Comparison of ENCODE assay signal across 35 cellular contexts in the genomic region with DNA sequence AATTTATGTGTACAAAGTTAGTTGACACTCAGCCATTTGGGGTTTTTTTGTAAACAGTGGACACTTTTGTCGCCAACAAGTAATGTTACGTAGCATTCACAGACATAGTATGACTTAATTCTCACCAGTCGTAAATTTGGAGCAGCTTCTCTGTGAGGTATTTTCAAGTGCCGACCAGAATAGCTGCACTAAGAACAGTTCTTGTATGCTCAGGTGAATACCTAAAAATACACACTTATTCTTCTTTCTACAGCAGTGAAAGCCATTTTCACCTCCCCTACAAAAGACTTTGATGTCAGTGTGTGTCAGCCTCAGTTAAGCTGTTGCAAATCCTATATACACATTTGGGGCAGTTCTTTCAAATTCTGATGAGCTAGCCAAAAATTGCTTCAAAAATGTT.
"Had no signal": no experiment of that assay in that cellular context is flagged by ENCODE, and none has a peak within 500 bp of the region (broad histone marks: within the 10 kb centered on the region; RNA-seq: fewer than 3 reads in every experiment).

No MANE protein-coding gene starts in this region.

- ATAC-seq: activated T-cell treated with anti-CD3 and anti-CD28 coated beads, Interleukin-2, amount 50 U/mL, for 4 hours; body of pancreas; PC-3 had no signal

- H3K4me1 ChIP-seq: ascending aorta, body of pancreas, breast epithelium, Peyer's patch had no signal

- H3K36me3 ChIP-seq: ascending aorta, breast epithelium, Peyer's patch had no signal

- H3K4me3 ChIP-seq: ascending aorta, body of pancreas, breast epithelium, Peyer's patch had no signal

- H3K9me3 ChIP-seq: ascending aorta, body of pancreas, breast epithelium, Peyer's patch had no signal

- H3K27me3 ChIP-seq: ascending aorta, body of pancreas, breast epithelium, Peyer's patch had no signal

- DNase-seq: activated B cell treated with CpG ODN at 0.5 μM for 24 hours; activated CD4-positive, alpha-beta memory T cell treated with anti-CD3 and anti-CD28 coated beads for 36 hours; activated CD4-positive, alpha-beta T cell treated with anti-CD3 and anti-CD28 coated beads for 4 hours; activated CD4-positive, alpha-beta T cell treated with anti-CD3 and anti-CD28 coated beads, Interleukin-2, amount 50 U/mL, for 1 hour; activated CD4-positive, CD25-positive, alpha-beta regulatory T cell treated with anti-CD3 and anti-CD28 coated beads, Interleukin-2, amount 50 U/mL, for 72 hours; activated CD8-positive, alpha-beta memory T cell treated with anti-CD3 and anti-CD28 coated beads, Interleukin-2, amount 50 U/mL, for 4 hours; activated effector memory CD4-positive, alpha-beta T cell treated with Interleukin-2 at 50 U/mL for 16 hours; activated naive CD4-positive, alpha-beta T cell; activated naive CD8-positive, alpha-beta T cell treated with anti-CD3 and anti-CD28 coated beads, Interleukin-2, amount 10 ng/mL, durations not matched to agents 7 days and 5 days; activated T-cell treated with anti-CD3 and anti-CD28 coated beads for 4 hours; activated T-cell treated with anti-CD3 and anti-CD28 coated beads, Interleukin-2, amount 50 U/mL, for 4 hours; amygdala; body of pancreas; Karpas-422; KBM-7; NCI-H1048; NCI-H1105 treated with DMSO at 0.1 percent for 48 hours; NCI-H1436 treated with DMSO at 0.1 percent for 48 hours; NCI-H1694 treated with DMSO at 0.1 percent for 48 hours; NCI-H2029; NCI-H2171; NCI-H510A; NCI-H526; NCI-H748 treated with DMSO at 0.1 percent for 48 hours; NK-92 treated with Interleukin-12 subunit alpha and Interleukin-12 subunit beta, amount 100 ng/mL, for 24 hours; PC-3; Peyer's patch; RPMI8226; SW 1271; T-helper 1 cell; T-helper 2 cell; T-helper 9 cell had no signal

- H3K27ac ChIP-seq: ascending aorta, body of pancreas, breast epithelium, Peyer's patch, VCaP had no signal
